Comparison of ENCODE assay signal across 20 cellular contexts in the genomic region with DNA sequence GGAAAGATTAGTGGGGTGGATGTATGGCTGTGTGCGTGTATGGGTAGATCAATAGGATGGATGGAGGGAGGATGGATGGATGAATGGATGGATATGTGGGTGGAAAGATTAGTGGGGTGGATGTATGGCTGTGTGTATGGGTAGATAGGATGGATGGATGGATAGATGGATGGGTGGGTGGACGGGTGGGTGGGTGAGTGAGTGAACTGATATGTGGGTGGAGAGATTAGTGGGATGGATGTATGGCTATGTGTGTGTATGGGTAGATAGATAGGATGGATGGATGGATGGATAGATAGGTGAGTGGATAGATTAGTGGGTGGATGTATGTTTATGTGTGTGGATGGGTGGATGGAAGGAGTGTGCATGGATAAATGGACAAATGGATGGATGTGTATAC.
DNase-seq lines count a peak whose midpoint lies in the region; ATAC-seq, FAIRE-seq and TF ChIP-seq lines count a peak whose summit lies in the region.
"Had no signal": no experiment of that assay in that cellular context is flagged by ENCODE, and none has a peak within 500 bp of the region (broad histone marks: within the 10 kb centered on the region; RNA-seq: fewer than 3 reads in every experiment).

No MANE protein-coding gene starts in this region.

- no peak for FAIRE-seq in H1 (lab: Jason Lieb, UNC)
- peak; percentile 82 for FAIRE-seq in urothelium cell line (lab: Jason Lieb, UNC)
- FAIRE-seq: A549, D721Med, G401.6, GM12891, GM19239 had no signal

- TF ChIP-seq CTCF in HEK293 (tag by site-specific recombination; IDR thresholded peaks at IDR 0.05), result no peak
- TF ChIP-seq CTCF in H1 (IDR thresholded peaks at IDR 0.05; ENCODE audit: control extremely low read depth in 1 of 3, insufficient read depth in 1 of 3, low read depth in 1 of 3, low read length in 3 of 3), result no peak

- DNase-seq in H1 (ENCODE audit: low read depth in 1 of 2, low spot score in 2 of 2) (no peak), urothelium cell line (ENCODE audit: low spot score) (no peak), epidermal melanocyte (ENCODE audit: insufficient read length, low spot score) (no peak)
- DNase-seq: AML-193; Caco-2; Calu3; CD4-positive, alpha-beta T cell; CD8-positive, alpha-beta T cell; DMS79 treated with DMSO at 0.1 percent for 48 hours; GF-D8 had no signal

- TF ChIP-seq RAD21 in H1 (IDR thresholded peaks at IDR 0.05 in 1 of 2, conservative IDR thresholded peaks at IDR 0.05 in 1 of 2; ENCODE audit: low read depth in 2 of 2, low read length in 2 of 2), result no peak

- POLR2A ChIA-PET in HEK293 (lab: Yijun Ruan, JAX), result no interaction called here
- POLR2A ChIA-PET in H1 (lab: Charles Lee; ENCODE audit: partially characterized antibody), result no interaction called here

- no peak overlapping the region for H3K18ac ChIP-seq in H1 (ENCODE audit: extremely low read depth, low read length)

- H3K56ac ChIP-seq in H1 (replicated peaks; ENCODE audit: insufficient read length, low read depth, low read length), result peak overlapping the region; percentile 60

- TF ChIP-seq POLR2A in H1 (IDR thresholded peaks at IDR 0.05; ENCODE audit: control extremely low read depth in 1 of 2, low read depth in 2 of 2, low read length in 2 of 2), result no peak

- no peak overlapping the region for H3K4me2 ChIP-seq in H1 (ENCODE audit: insufficient read depth in 1 of 2, low read depth in 2 of 2, low read length in 2 of 2)
- H3K4me2 ChIP-seq: A549; BLaER1 treated with 17β-estradiol and CSF1 and Interleukin-3, amounts not matched to agents 10 nM and 100 nM had no signal

- H3K79me2 ChIP-seq in H1 (ENCODE audit: control insufficient read depth in 1 of 2, insufficient read depth in 2 of 2, low read length in 2 of 2), result no peaks in the 10 kb centered on the region

- no peak overlapping the region for H3K9ac ChIP-seq in H1 (replicated peaks in 1 of 4; ENCODE audit: extremely low read depth in 1 of 4, low read depth in 3 of 4, low read length in 3 of 4)
- H3K9ac ChIP-seq: BLaER1 treated with 17β-estradiol and CSF1 and Interleukin-3, amounts not matched to agents 10 nM and 100 nM had no signal

- no peak overlapping the region for H2AFZ ChIP-seq in H1 (ENCODE audit: low read length)

- no peaks in the 10 kb centered on the region for H3K4me1 ChIP-seq in HEK293 (ENCODE audit: control insufficient read depth, insufficient read depth, low read length)
- H3K4me1 ChIP-seq in H1 (replicated peaks in 1 of 4; ENCODE audit: control insufficient read depth in 3 of 4, insufficient read depth in 4 of 4, low read length in 3 of 4), result no peaks in the 10 kb centered on the region
- H3K4me1 ChIP-seq: A549, Caco-2 had no signal

- H4K5ac ChIP-seq in H1 (ENCODE audit: insufficient read length, low read depth, low read length), result no peak overlapping the region

- H3K4ac ChIP-seq in H1 (replicated peaks; ENCODE audit: insufficient read length, low read depth, low read length), result no peak overlapping the region

- no peak overlapping the region for H3K23ac ChIP-seq in H1 (ENCODE audit: insufficient read length)

- H3K4me3 ChIP-seq in HEK293 (ENCODE audit: low read depth, low read length), result no peak overlapping the region
- no peak overlapping the region for H3K4me3 ChIP-seq in H1 (ENCODE audit: extremely low read depth in 1 of 4, insufficient read depth in 2 of 4, low read depth in 3 of 4, low read length in 4 of 4)
- H3K4me3 ChIP-seq: A549; BLaER1 treated with 17β-estradiol and CSF1 and Interleukin-3, amounts not matched to agents 10 nM and 100 nM had no signal

- peaks cover 6% of the 10 kb centered on the region; the same call in 1 of the 2 replicates for H3K23me2 ChIP-seq in H1 (ENCODE audit: low read depth, low read length)

- no peaks in the 10 kb centered on the region for H3K79me1 ChIP-seq in H1 (ENCODE audit: low read depth, low read length)

- H4K91ac ChIP-seq in H1 (replicated peaks; ENCODE audit: insufficient read length, low read length), result no peak overlapping the region

- ATAC-seq in HG03025 (IDR thresholded peaks at IDR 0.05; ENCODE audit: low FRiP score, unreplicated experiment), result no peak
- ATAC-seq: A549; CD8-positive, alpha-beta T cell had no signal

- H3K14ac ChIP-seq in H1 (ENCODE audit: insufficient read length), result no peak overlapping the region

- H4K20me1 ChIP-seq in H1 (replicated peaks in 1 of 2; ENCODE audit: control insufficient read depth in 1 of 2, insufficient read depth in 2 of 2, low read length in 2 of 2), result peaks cover 0 to 5% of the 10 kb centered on the region in 2 experiments
- H4K20me1 ChIP-seq: BLaER1 treated with 17β-estradiol and CSF1 and Interleukin-3, amounts not matched to agents 10 nM and 100 nM had no signal

- no peak overlapping the region for H2BK12ac ChIP-seq in H1 (ENCODE audit: low read depth, low read length)

- CTCF ChIA-PET in HEK293 (lab: Yijun Ruan, JAX) (no interaction called here), H1 (lab: Charles Lee; ENCODE audit: partially characterized antibody) (no interaction called here)

- no peak overlapping the region for H4K8ac ChIP-seq in H1 (ENCODE audit: extremely low read depth, insufficient read depth, low read length)

- H2BK5ac ChIP-seq in H1 (ENCODE audit: low read depth, low read length), result no peak overlapping the region

- H3K27ac ChIP-seq in HEK293 (ENCODE audit: extremely low read depth, low read depth, low read length) (no peak overlapping the region), H1 (ENCODE audit: low read depth, low read length) (no peak overlapping the region)
- H3K27ac ChIP-seq: 22Rv1; A549; BLaER1 treated with 17β-estradiol and CSF1 and Interleukin-3, amounts not matched to agents 10 nM and 100 nM; C4-2B had no signal

- TF ChIP-seq EP300 in H1 (IDR thresholded peaks at IDR 0.05; ENCODE audit: borderline replicate concordance in 1 of 2, low read depth in 2 of 2, low read length in 2 of 2), result no peak

- no peak overlapping the region for H2BK20ac ChIP-seq in H1 (ENCODE audit: low read length)

- no peak overlapping the region for H2BK120ac ChIP-seq in H1 (replicated peaks; ENCODE audit: low read depth, low read length)

- no peaks in the 10 kb centered on the region for H3K36me3 ChIP-seq in HEK293 (ENCODE audit: control insufficient read depth in 2 of 2, insufficient read depth in 1 of 2, low read length in 2 of 2)
- no peaks in the 10 kb centered on the region for H3K36me3 ChIP-seq in H1 (ENCODE audit: control insufficient read depth in 2 of 4, insufficient read depth in 4 of 4, low read length in 3 of 4)
- H3K36me3 ChIP-seq: BLaER1 treated with 17β-estradiol and CSF1 and Interleukin-3, amounts not matched to agents 10 nM and 100 nM had no signal

- H3K9me3 ChIP-seq in HEK293 (ENCODE audit: control insufficient read depth, insufficient read depth, low read depth, low read length) (no peaks in the 10 kb centered on the region), H1 (ENCODE audit: insufficient read depth in 2 of 2, low read depth in 1 of 2, low read length in 1 of 2) (no peaks in the 10 kb centered on the region; a peak in 1 of 4 replicates)
- H3K9me3 ChIP-seq: A549, Caco-2 had no signal

- H2AK5ac ChIP-seq in H1 (ENCODE audit: low read depth, low read length), result 0 out of 2 replicates have a peak overlapping the region, but pooled peaks have one; percentile 13

- no peaks in the 10 kb centered on the region for H3K27me3 ChIP-seq in H1 (replicated peaks in 1 of 4; ENCODE audit: control insufficient read depth in 3 of 4, extremely low read depth in 1 of 4, insufficient read depth in 3 of 4, low read length in 3 of 4)
- H3K27me3 ChIP-seq: BLaER1 treated with 17β-estradiol and CSF1 and Interleukin-3, amounts not matched to agents 10 nM and 100 nM had no signal

- WGBS in H1 (ENCODE audit: extremely low coverage in 1 of 2, insufficient coverage in 1 of 2, insufficient read length in 1 of 2, insufficient replicate concordance in 2 of 2, low coverage in 1 of 2, low lambda C conversion rate in 2 of 2, missing lambda C conversion rate in 1 of 2), 2 experiments, result 100% methylated on average over 1 of the region's 2 CpGs

- no peak overlapping the region for H2BK15ac ChIP-seq in H1 (ENCODE audit: low read length)

TF ChIP-seq in HEK293, 187 proteins besides CTCF, POLR2A, EP300 and RAD21:
- TF ChIP-seq ZFHX2 (tag by site-specific recombination; conservative IDR thresholded peaks at IDR 0.05), result peak; percentile 87
- TF ChIP-seq ZNF366 (tag by site-specific recombination; conservative IDR thresholded peaks at IDR 0.05), result peak; percentile 57
- peak; percentile 98 for TF ChIP-seq EGR2 (tag by site-specific recombination; IDR thresholded peaks at IDR 0.05; ENCODE audit: low read depth)
- no peak for TF ChIP-seq ZBTB21 (tag by site-specific recombination; IDR thresholded peaks at IDR 0.05)

TF ChIP-seq in H1, 55 proteins besides CTCF, POLR2A, EP300 and RAD21:
- TF ChIP-seq ASH2L (IDR thresholded peaks at IDR 0.05; ENCODE audit: low read length) (no peak), HDAC2 (IDR thresholded peaks at IDR 0.05; ENCODE audit: borderline replicate concordance in 1 of 2, low read depth in 2 of 2, low read length in 2 of 2) (no peak), TCF12 (IDR thresholded peaks at IDR 0.05; ENCODE audit: low read depth, low read length) (no peak), EZH2 (IDR thresholded peaks at IDR 0.05; ENCODE audit: low read depth, low read length, severe bottlenecking) (no peak), BCL11A (IDR thresholded peaks at IDR 0.05; ENCODE audit: low read depth in 2 of 2, low read length in 2 of 2) (no peak), CEBPB (IDR thresholded peaks at IDR 0.05; ENCODE audit: low read depth, low read length) (no peak)
